ENCODE assay signal across 17 cellular contexts in genomic region chr11:117883063-117883462, GRCh38. TPM values are rescaled to one million over a fixed set of nuclear protein-coding genes. Genes with fewer than 3 reads are reported as not detected.
"Had no signal": no experiment of that assay in that cellular context is flagged by ENCODE, and none has a peak within 500 bp of the region (broad histone marks: within the 10 kb centered on the region; RNA-seq: fewer than 3 reads in every experiment).

No MANE protein-coding gene starts in this region.

- ATAC-seq: activated naive CD4-positive, alpha-beta T cell treated with anti-CD3 and anti-CD28 coated beads, Interleukin-2, amount 50 U/mL, for 72 hours; esophagus mucosa; SK-N-SH treated with all-trans-retinoic acid at 6 μM for 48 hours; stimulated activated effector memory CD8-positive, alpha-beta T cell treated with anti-CD3 and anti-CD28 coated beads, Interleukin-12 subunit alpha, Interleukin-12 subunit beta, amount 100 ng/mL, for 72 hours had no signal

- H3K4me3 ChIP-seq: upper lobe of left lung had no signal

- H3K27me3 ChIP-seq: upper lobe of left lung had no signal

- H3K4me1 ChIP-seq: parathyroid adenoma had no signal

- DNase-seq: activated B cell treated with CpG ODN at 0.5 μM for 24 hours; activated CD4-positive, alpha-beta T cell treated with anti-CD3 and anti-CD28 coated beads, Interleukin-2, amount 10 ng/mL, durations not matched to agents 7 days and 5 days; amniotic stem cell; brain microvascular endothelial cell; glutamatergic neuron; immature natural killer cell; retina; upper lobe of left lung had no signal

- H3K27ac ChIP-seq: brain microvascular endothelial cell, parathyroid adenoma, upper lobe of left lung had no signal

- H3K36me3 ChIP-seq: brain microvascular endothelial cell, upper lobe of left lung had no signal

- H3K9me3 ChIP-seq: upper lobe of left lung had no signal

RNA-seq across cellular contexts. Expression of gene FXYD6, which starts 6.6 kb away (rescaled TPM):
- total RNA-seq: activated B cell treated with CpG ODN at 0.5 μM for 24 hours; activated CD4-positive, alpha-beta T cell treated with anti-CD3 and anti-CD28 coated beads, Interleukin-2, amount 10 ng/mL, durations not matched to agents 7 days and 5 days; fibroblast of villous mesenchyme had no signal
- polyA plus RNA-seq: immature natural killer cell had no signal

RNA-seq across cellular contexts. Expression of gene TMPRSS13, which starts 46.1 kb away (rescaled TPM):
- total RNA-seq: dermis microvascular lymphatic vessel endothelial cell, fibroblast of villous mesenchyme, lung microvascular endothelial cell, neural crest cell had no signal

RNA-seq across cellular contexts. Expression of gene FXYD2, which starts 58.5 kb away (rescaled TPM):
- total RNA-seq: esophagus mucosa, fibroblast of villous mesenchyme had no signal
